11 cellular contexts compared by ENCODE assay signal in the genomic region with DNA sequence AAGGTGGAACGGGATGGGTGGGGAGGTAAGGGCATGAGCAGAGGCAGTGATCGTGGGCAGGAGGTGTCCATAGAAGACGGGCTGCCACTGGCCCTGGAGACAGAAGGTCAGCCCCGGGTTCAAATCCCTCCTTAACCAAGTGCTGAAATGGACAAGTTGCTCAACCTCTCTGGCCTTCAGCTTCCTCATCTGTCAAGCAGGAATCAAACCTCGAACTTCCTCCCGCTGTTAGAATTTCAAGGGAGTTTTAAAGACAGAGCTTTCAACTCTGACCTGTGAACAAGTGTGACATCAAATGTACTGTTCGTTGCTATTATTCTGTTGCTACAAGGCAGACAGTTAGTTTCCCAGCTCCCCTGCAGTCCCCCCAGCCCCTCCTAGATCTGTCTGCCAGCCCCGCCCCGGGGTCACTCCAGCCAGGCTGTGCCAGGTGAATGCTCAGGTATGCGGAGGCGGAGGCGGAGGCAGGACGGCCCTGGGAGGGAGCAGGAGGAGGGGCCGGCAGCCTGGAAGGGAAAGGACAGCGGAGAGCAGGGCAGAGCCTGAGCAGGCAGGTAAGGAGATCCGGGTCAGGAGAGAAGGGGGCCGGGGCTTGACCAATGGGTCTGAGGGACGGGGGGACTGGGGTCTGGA. TPM values are rescaled to one million over a fixed set of nuclear protein-coding genes. Genes with fewer than 3 reads are reported as not detected.
DNase-seq lines count a peak whose midpoint lies in the region; ATAC-seq, FAIRE-seq and TF ChIP-seq lines count a peak whose summit lies in the region.
"Had no signal": no experiment of that assay in that cellular context is flagged by ENCODE, and none has a peak within 500 bp of the region (broad histone marks: within the 10 kb centered on the region; RNA-seq: fewer than 3 reads in every experiment).

EPS8L1 (plus strand) TSS at position 504 of the 633 bp plus-strand sequence. CDS start 576 bp downstream, outside the sequence.

- 0 out of 4 replicates have a peak, but pooled peaks of 1 of the 2 experiments have one; percentile 8 for TF ChIP-seq RAD21 in H1 (IDR thresholded peaks at IDR 0.05 in 1 of 2, conservative IDR thresholded peaks at IDR 0.05 in 1 of 2; ENCODE audit: low read depth in 2 of 2, low read length in 2 of 2)

- peak within 1 kb of the TSS; percentile 66; the same call in 1 of the 2 replicates for H2AK5ac ChIP-seq in H1 (ENCODE audit: low read depth, low read length)
- no peak within 1 kb of the TSS for H2AK5ac ChIP-seq in mesendoderm (ENCODE audit: low read length)

- peaks cover 21% of the 10 kb centered on the region for H3K27me3 Mint-ChIP-seq in activated naive CD4-positive, alpha-beta T cell treated with anti-CD3 and anti-CD28 coated beads, Interleukin-2, amount 50 U/mL, for 24 hours
- H3K27me3 Mint-ChIP-seq in activated naive CD4-positive, alpha-beta T cell treated with anti-CD3 and anti-CD28 coated beads for 36 hours (ENCODE audit: low read depth) = peaks cover 49% of the 10 kb centered on the region
- peaks cover 76% of the 10 kb centered on the region for H3K27me3 Mint-ChIP-seq in activated naive CD8-positive, alpha-beta T cell treated with anti-CD3 and anti-CD28 coated beads for 36 hours

- H3K14ac ChIP-seq in H1 (ENCODE audit: insufficient read length) = no peak within 1 kb of the TSS

- H3K27me3 ChIP-seq in H1 (replicated peaks in 1 of 4; ENCODE audit: control insufficient read depth in 3 of 4, extremely low read depth in 1 of 4, insufficient read depth in 3 of 4, low read length in 3 of 4) (peaks cover 6 to 41% (median 29%) of the 10 kb centered on the region in 4 experiments), mesendoderm (ENCODE audit: insufficient read depth, low read length, poor library complexity) (no peaks in the 10 kb centered on the region)

- H3K23ac ChIP-seq in H1 (ENCODE audit: insufficient read length) = no peak within 1 kb of the TSS
- no peak within 1 kb of the TSS for H3K23ac ChIP-seq in mesendoderm (ENCODE audit: low read length)

- intact Hi-C loops in activated naive CD4-positive, alpha-beta T cell treated with anti-CD3 and anti-CD28 coated beads for 36 hours (cut with micrococcal nuclease) = no loop called here

- no peak for TF ChIP-seq POLR2A in H1 (IDR thresholded peaks at IDR 0.05; ENCODE audit: control extremely low read depth in 1 of 2, low read depth in 2 of 2, low read length in 2 of 2)

- H2BK5ac ChIP-seq in H1 (ENCODE audit: low read depth, low read length) (peak within 1 kb of the TSS; percentile 55; the same call in 1 of the 2 replicates), mesendoderm (ENCODE audit: low read length) (no peak within 1 kb of the TSS)

- H3K4me3 Mint-ChIP-seq in activated naive CD4-positive, alpha-beta T cell treated with anti-CD3 and anti-CD28 coated beads, Interleukin-2, amount 50 U/mL, for 24 hours = no peak within 1 kb of the TSS
- no peak within 1 kb of the TSS for H3K4me3 Mint-ChIP-seq in activated naive CD4-positive, alpha-beta T cell treated with anti-CD3 and anti-CD28 coated beads for 36 hours
- H3K4me3 Mint-ChIP-seq in activated naive CD8-positive, alpha-beta T cell treated with anti-CD3 and anti-CD28 coated beads for 36 hours = no peak within 1 kb of the TSS

- no peak within 1 kb of the TSS for H2AFZ ChIP-seq in H1 (ENCODE audit: low read length)

- peak within 1 kb of the TSS; percentile 32 for H3K18ac ChIP-seq in H1 (ENCODE audit: extremely low read depth, low read length)
- H3K18ac ChIP-seq in mesendoderm (ENCODE audit: low read length) = no peak within 1 kb of the TSS

- H4K5ac ChIP-seq in H1 (ENCODE audit: insufficient read length, low read depth, low read length) (no peak within 1 kb of the TSS), mesendoderm (ENCODE audit: low read length) (no peak within 1 kb of the TSS)

- H3K36me3 Mint-ChIP-seq in activated naive CD4-positive, alpha-beta T cell treated with anti-CD3 and anti-CD28 coated beads, Interleukin-2, amount 50 U/mL, for 24 hours = peaks cover 2% of the 10 kb centered on the region
- no peaks in the 10 kb centered on the region for H3K36me3 Mint-ChIP-seq in activated naive CD4-positive, alpha-beta T cell treated with anti-CD3 and anti-CD28 coated beads for 36 hours (ENCODE audit: low read depth)
- H3K36me3 Mint-ChIP-seq in activated naive CD8-positive, alpha-beta T cell treated with anti-CD3 and anti-CD28 coated beads for 36 hours = peaks cover 1% of the 10 kb centered on the region

- H3K4me1 Mint-ChIP-seq in activated naive CD4-positive, alpha-beta T cell treated with anti-CD3 and anti-CD28 coated beads, Interleukin-2, amount 50 U/mL, for 24 hours = peaks cover 6% of the 10 kb centered on the region
- H3K4me1 Mint-ChIP-seq in activated naive CD4-positive, alpha-beta T cell treated with anti-CD3 and anti-CD28 coated beads for 36 hours (ENCODE audit: low read depth) = peaks cover 7% of the 10 kb centered on the region
- peaks cover 6% of the 10 kb centered on the region for H3K4me1 Mint-ChIP-seq in activated naive CD8-positive, alpha-beta T cell treated with anti-CD3 and anti-CD28 coated beads for 36 hours

- H3K4me1 ChIP-seq in H1 (replicated peaks in 1 of 4; ENCODE audit: control insufficient read depth in 3 of 4, insufficient read depth in 4 of 4, low read length in 3 of 4) (peaks cover 0 to 18% (median 12%) of the 10 kb centered on the region in 4 experiments; a peak in 6 of 7 replicates), mesendoderm (ENCODE audit: control insufficient read depth, low read depth, low read length) (peaks cover 1% of the 10 kb centered on the region)

- DNase-seq in activated naive CD4-positive, alpha-beta T cell treated with anti-CD3 and anti-CD28 coated beads for 36 hours = no peak
- DNase-seq in H1 (ENCODE audit: low read depth in 1 of 2, low spot score in 2 of 2) (peak in 1 of 2 experiments; percentile 86), mesendoderm (peak; percentile 86), ACHN (no peak)
- no peak for DNase-seq in stimulated activated naive CD4-positive, alpha-beta T cell (lab: John Stamatoyannopoulos, UW)
- DNase-seq in activated naive CD8-positive, alpha-beta T cell treated with anti-CD3 and anti-CD28 coated beads for 36 hours = no peak
- DNase-seq: activated CD4-positive, CD25-positive, alpha-beta regulatory T cell treated with anti-CD3 and anti-CD28 coated beads, Interleukin-2, amount 50 U/mL, for 72 hours; stimulated activated CD4-positive, alpha-beta T cell treated with anti-CD3 and anti-CD28 coated beads, Interleukin-4, amount 100 ng/mL, for 24 hours had no signal

- peak within 1 kb of the TSS; percentile 24 for H2BK120ac ChIP-seq in H1 (replicated peaks; ENCODE audit: low read depth, low read length)
- H2BK120ac ChIP-seq in mesendoderm (ENCODE audit: low read depth, low read length) = no peak within 1 kb of the TSS

- no peak for ATAC-seq in HG02840 (IDR thresholded peaks at IDR 0.05; ENCODE audit: low FRiP score, unreplicated experiment)

- FAIRE-seq in H1 (lab: Jason Lieb, UNC) = peak; percentile 84

- H3K4me3 ChIP-seq in H1 (ENCODE audit: extremely low read depth in 1 of 4, insufficient read depth in 2 of 4, low read depth in 3 of 4, low read length in 4 of 4) = peak within 1 kb of the TSS in 3 of 4 experiments; percentile 19 to 51 (median 21); a peak in 5 of 8 replicates
- H3K4me3 ChIP-seq in mesendoderm (ENCODE audit: low read length) = no peak within 1 kb of the TSS
- H3K4me3 ChIP-seq: tibial nerve had no signal

- peak within 1 kb of the TSS; percentile 46; the same call in 1 of the 2 replicates for H2BK15ac ChIP-seq in H1 (ENCODE audit: low read length)
- no peak within 1 kb of the TSS for H2BK15ac ChIP-seq in mesendoderm (replicated peaks; ENCODE audit: low read depth)

- 23% methylated on average over 18 of the region's 18 CpGs; no CpG with 5 or more reads in 1 of the 2 experiments for WGBS in H1 (ENCODE audit: extremely low coverage in 1 of 2, insufficient coverage in 1 of 2, insufficient read length in 1 of 2, insufficient replicate concordance in 2 of 2, low coverage in 1 of 2, low lambda C conversion rate in 2 of 2, missing lambda C conversion rate in 1 of 2), 2 experiments
- no CpG with 5 or more reads among the region's 18 CpGs for WGBS in mesendoderm (ENCODE audit: extremely low coverage, insufficient coverage, low lambda C conversion rate)

- peaks cover 6% of the 10 kb centered on the region; the same call in 1 of the 2 replicates for H3K23me2 ChIP-seq in H1 (ENCODE audit: low read depth, low read length)

- peak within 1 kb of the TSS in 1 of 4 experiments; percentile 17; a peak in 1 of 7 replicates for H3K9ac ChIP-seq in H1 (replicated peaks in 1 of 4; ENCODE audit: extremely low read depth in 1 of 4, low read depth in 3 of 4, low read length in 3 of 4)
- H3K9ac ChIP-seq in mesendoderm (ENCODE audit: low read length) = peak within 1 kb of the TSS; percentile 9

- H2BK20ac ChIP-seq in H1 (ENCODE audit: low read length) = peak within 1 kb of the TSS; percentile 61; the same call in 1 of the 2 replicates

- no peaks in the 10 kb centered on the region for H3K9me3 ChIP-seq in H1 (ENCODE audit: insufficient read depth in 2 of 2, low read depth in 1 of 2, low read length in 1 of 2)

- H3K9me3 Mint-ChIP-seq in activated naive CD4-positive, alpha-beta T cell treated with anti-CD3 and anti-CD28 coated beads, Interleukin-2, amount 50 U/mL, for 24 hours = no peaks in the 10 kb centered on the region
- H3K9me3 Mint-ChIP-seq in activated naive CD4-positive, alpha-beta T cell treated with anti-CD3 and anti-CD28 coated beads for 36 hours = no peaks in the 10 kb centered on the region
- peaks cover 3% of the 10 kb centered on the region for H3K9me3 Mint-ChIP-seq in activated naive CD8-positive, alpha-beta T cell treated with anti-CD3 and anti-CD28 coated beads for 36 hours

- H3K79me2 ChIP-seq in H1 (ENCODE audit: control insufficient read depth in 1 of 2, insufficient read depth in 2 of 2, low read length in 2 of 2) (no peaks in the 10 kb centered on the region), mesendoderm (ENCODE audit: control insufficient read depth, insufficient read depth, low read length) (no peaks in the 10 kb centered on the region)

- H3K27ac Mint-ChIP-seq in activated naive CD4-positive, alpha-beta T cell treated with anti-CD3 and anti-CD28 coated beads, Interleukin-2, amount 50 U/mL, for 24 hours = peak within 1 kb of the TSS; percentile 41
- no peak within 1 kb of the TSS for H3K27ac Mint-ChIP-seq in activated naive CD4-positive, alpha-beta T cell treated with anti-CD3 and anti-CD28 coated beads for 36 hours
- no peak within 1 kb of the TSS for H3K27ac Mint-ChIP-seq in activated naive CD8-positive, alpha-beta T cell treated with anti-CD3 and anti-CD28 coated beads for 36 hours

- peak within 1 kb of the TSS; percentile 54 to 55 for H3K4me2 ChIP-seq in H1 (ENCODE audit: insufficient read depth in 1 of 2, low read depth in 2 of 2, low read length in 2 of 2)
- no peak within 1 kb of the TSS for H3K4me2 ChIP-seq in mesendoderm (ENCODE audit: low read length)

- in situ Hi-C loops in ACHN (cut with HindIII; ENCODE audit: low pct_ligation_motif_present, low pct_unique_long_range_greater_than_20kb, low sequenced_read_pairs) = no loop called here

- H3K79me1 ChIP-seq in H1 (ENCODE audit: low read depth, low read length) (no peaks in the 10 kb centered on the region), mesendoderm (ENCODE audit: low read length) (no peaks in the 10 kb centered on the region)

- H2BK12ac ChIP-seq in H1 (ENCODE audit: low read depth, low read length) = peak within 1 kb of the TSS; percentile 80; the same call in 1 of the 2 replicates

- POLR2A ChIA-PET in H1 (lab: Charles Lee; ENCODE audit: partially characterized antibody) = interaction anchor here (0.6 to 6.2 kb wide), 9 partner anchors 8 to 332 kb away, joined by 3 to 17 read pairs (median 4); partner anchors contain the start of genes RDH13 and UBE2S

- peak within 1 kb of the TSS; percentile 45 for H4K91ac ChIP-seq in H1 (replicated peaks; ENCODE audit: insufficient read length, low read length)

- CTCF ChIA-PET in activated naive CD4-positive, alpha-beta T cell treated with anti-CD3 and anti-CD28 coated beads for 36 hours (lab: Charles Lee) = no interaction called here
- CTCF ChIA-PET in H1 (lab: Charles Lee; ENCODE audit: partially characterized antibody) = interaction anchor here (0.5 to 1.4 kb wide), 4 partner anchors 13 to 1293 kb away, joined by 3 to 6 read pairs (median 3); no protein-coding TSS in a partner anchor

- H4K8ac ChIP-seq in H1 (ENCODE audit: extremely low read depth, insufficient read depth, low read length) (no peak within 1 kb of the TSS), mesendoderm (ENCODE audit: low read depth, low read length) (no peak within 1 kb of the TSS)

- no peak for TF ChIP-seq EP300 in H1 (IDR thresholded peaks at IDR 0.05; ENCODE audit: borderline replicate concordance in 1 of 2, low read depth in 2 of 2, low read length in 2 of 2)

- H4K20me1 ChIP-seq in H1 (replicated peaks in 1 of 2; ENCODE audit: control insufficient read depth in 1 of 2, insufficient read depth in 2 of 2, low read length in 2 of 2) = peaks cover 0 to 4% of the 10 kb centered on the region in 2 experiments

- H3K4ac ChIP-seq in H1 (replicated peaks; ENCODE audit: insufficient read length, low read depth, low read length) (no peak within 1 kb of the TSS), mesendoderm (ENCODE audit: low read depth, low read length) (peak within 1 kb of the TSS; percentile 58)

- H3K36me3 ChIP-seq in H1 (ENCODE audit: control insufficient read depth in 2 of 4, insufficient read depth in 4 of 4, low read length in 3 of 4) (no peaks in the 10 kb centered on the region), mesendoderm (ENCODE audit: control insufficient read depth, insufficient read depth, low read length) (no peaks in the 10 kb centered on the region)
- H3K36me3 ChIP-seq: tibial nerve had no signal

- no peak within 1 kb of the TSS for H3K27ac ChIP-seq in H1 (ENCODE audit: low read depth, low read length)
- no peak within 1 kb of the TSS for H3K27ac ChIP-seq in mesendoderm (ENCODE audit: low read depth, low read length)
- H3K27ac ChIP-seq: tibial nerve had no signal

- H3K56ac ChIP-seq in H1 (replicated peaks; ENCODE audit: insufficient read length, low read depth, low read length) (no peak within 1 kb of the TSS), mesendoderm (ENCODE audit: low read length) (peak within 1 kb of the TSS; percentile 64)

- no peak for TF ChIP-seq CTCF in H1 (IDR thresholded peaks at IDR 0.05; ENCODE audit: control extremely low read depth in 1 of 3, insufficient read depth in 1 of 3, low read depth in 1 of 3, low read length in 3 of 3)

RNA-seq across cellular contexts. Expression of gene EPS8L1, which starts in this region (rescaled TPM):
- total RNA-seq in activated naive CD4-positive, alpha-beta T cell treated with anti-CD3 and anti-CD28 coated beads for 36 hours = under 1 TPM; 0.88 to 0.89 TPM
- 30.2 and 37.0 TPM in 2 replicates for total RNA-seq in H1 (2021; fragmentation: NEBNext Ultra II Directional; extraction: Animal tissue kit (Norgen Biotek cat#: 25700))
- 19.8 and 33.6 TPM in 2 replicates for polyA plus RNA-seq in H1 (2011; rRNA removed)
- polyA plus RNA-seq in H1 (2011; cell fraction: cytosol; rRNA removed) = 40.0 TPM
- 100 TPM for polyA plus RNA-seq in H1 (2011; cell fraction: nucleus; rRNA removed)
- polyA plus RNA-seq in H1 (2012, experiment 1 of 2) = 33.6 to 63.1 TPM (median 56.4 TPM) in 4 replicates
- 37.3 TPM for polyA plus RNA-seq in H1 (2012, experiment 2 of 2)
- polyA plus RNA-seq in H1 (2013, experiment 1 of 2) = 21.4 TPM
- polyA plus RNA-seq in H1 (2013, experiment 2 of 2) = 19.2 TPM
- polyA minus RNA-seq in H1 (2011; rRNA and poly(A)+ RNA removed) = 21.6 and 24.3 TPM in 2 replicates
- polyA minus RNA-seq in H1 (2011; cell fraction: cytosol; rRNA and poly(A)+ RNA removed) = 31.6 TPM
- polyA minus RNA-seq in H1 (2011; cell fraction: nucleus; rRNA and poly(A)+ RNA removed) = 27.3 TPM
- polyA plus RNA-seq in mesendoderm (2013, experiment 1 of 2) = 13.8 TPM
- 11.6 TPM for polyA plus RNA-seq in mesendoderm (2013, experiment 2 of 2)
- 1 to 10 TPM; 1.3 to 1.5 TPM for total RNA-seq in activated naive CD8-positive, alpha-beta T cell treated with anti-CD3 and anti-CD28 coated beads for 36 hours

Comparison
In these comparisons a context has a peak if more than half of its experiments do, and no peak if none do; other contexts are left out.
1. RNA of gene EPS8L1 (total RNA-seq): 30.2 to 37.0 TPM in H1; 1.3 to 1.5 TPM in activated naive CD8-positive, alpha-beta T cell treated with anti-CD3 and anti-CD28 coated beads for 36 hours and 0.88 to 0.89 TPM in activated naive CD4-positive, alpha-beta T cell treated with anti-CD3 and anti-CD28 coated beads for 36 hours; every median in the first group is over 10 times any median in the second.